Comparison of ENCODE assay signal across 22 cellular contexts in genomic region chr2:61750624-61751023, GRCh38.
DNase-seq lines count a peak whose midpoint lies in the region; TF ChIP-seq lines count a peak whose summit lies in the region.
"Had no signal": no experiment of that assay in that cellular context is flagged by ENCODE, and none has a peak within 500 bp of the region (broad histone marks: within the 10 kb centered on the region; RNA-seq: fewer than 3 reads in every experiment).

No MANE protein-coding gene starts in this region.

- H3K4me3 Mint-ChIP-seq in CD4-positive, alpha-beta memory T cell, result no peak overlapping the region
- H3K4me3 Mint-ChIP-seq: brain; natural killer cell treated with Interleukin-12 subunit alpha and Interleukin-12 subunit beta and Interleukin-15 and Interleukin-18, amount 100 ng/mL, for 72 hours; stimulated activated naive CD8-positive, alpha-beta T cell treated with anti-CD3 and anti-CD28 coated beads, Interleukin-15, Interleukin-2, amounts not matched to agents 100 ng/mL and 50 ng/mL, for 24 hours had no signal

- H3K4me3 ChIP-seq in choroid plexus epithelial cell (ENCODE audit: low read depth, low read length), result no peak overlapping the region
- no peak overlapping the region for H3K4me3 ChIP-seq in CD4-positive, alpha-beta memory T cell (ENCODE audit: low read length in 2 of 2)
- H3K4me3 ChIP-seq: dorsolateral prefrontal cortex, esophagus muscularis mucosa, GM12878, lower lobe of right lung had no signal

- no peak for TF ChIP-seq CTCF in choroid plexus epithelial cell (conservative IDR thresholded peaks at IDR 0.05; ENCODE audit: low read depth, low read length)

- peaks cover 0 to 3% of the 10 kb centered on the region in 2 donors for H3K9me3 ChIP-seq in CD4-positive, alpha-beta memory T cell (ENCODE audit: control insufficient read depth in 1 of 2, low read length in 2 of 2)

- peaks cover 0 to 4% of the 10 kb centered on the region in 2 donors for H3K27me3 Mint-ChIP-seq in CD4-positive, alpha-beta memory T cell
- H3K27me3 Mint-ChIP-seq: stimulated activated naive CD8-positive, alpha-beta T cell treated with anti-CD3 and anti-CD28 coated beads, Interleukin-15, Interleukin-2, amounts not matched to agents 100 ng/mL and 50 ng/mL, for 24 hours had no signal

- H3K36me3 ChIP-seq in CD4-positive, alpha-beta memory T cell (ENCODE audit: insufficient read depth, low read length), result no peaks in the 10 kb centered on the region
- H3K36me3 ChIP-seq: esophagus muscularis mucosa, lower lobe of right lung had no signal

- no peaks in the 10 kb centered on the region for H3K4me1 Mint-ChIP-seq in CD4-positive, alpha-beta memory T cell
- H3K4me1 Mint-ChIP-seq: brain had no signal

- no peaks in the 10 kb centered on the region for H3K4me1 ChIP-seq in CD4-positive, alpha-beta memory T cell (ENCODE audit: insufficient read depth, low read length)
- H3K4me1 ChIP-seq: Caco-2, lower lobe of right lung had no signal

- H3K27ac ChIP-seq in CD4-positive, alpha-beta memory T cell (ENCODE audit: low read depth, low read length), result no peak overlapping the region
- H3K27ac ChIP-seq: esophagus muscularis mucosa, KMS-11, lower lobe of right lung had no signal

- DNase-seq in AG08395 (ENCODE audit: low spot score) (peak; percentile 23), LHCN-M2 (ENCODE audit: low read depth) (peak; percentile 40), choroid plexus epithelial cell (ENCODE audit: low read depth) (peak; percentile 80), kidney tubule cell (ENCODE audit: low spot score) (peak; percentile 15), NCI-H2081 treated with DMSO at 0.1 percent for 48 hours (lab: John Stamatoyannopoulos, UW) (no peak), NCI-H1092 treated with DMSO at 0.1 percent for 48 hours (lab: John Stamatoyannopoulos, UW) (no peak)
- no peak for DNase-seq in stimulated activated naive CD4-positive, alpha-beta T cell (lab: John Stamatoyannopoulos, UW)
- no peak for DNase-seq in CD4-positive, alpha-beta memory T cell
- DNase-seq: activated CD8-positive, alpha-beta memory T cell treated with anti-CD3 and anti-CD28 coated beads, Interleukin-2, amount 50 U/mL, for 4 hours; activated gamma-delta T cell treated with Interleukin-2 at 50 U/mL for 16 hours; Caco-2; dorsolateral prefrontal cortex; lower lobe of right lung; NCI-H1436 treated with DMSO at 0.1 percent for 48 hours; SIG-M5; stimulated activated CD4-positive, alpha-beta T cell treated with anti-CD3 and anti-CD28 coated beads, Interleukin-15, amount 100 ng/mL, for 24 hours had no signal

- POLR2A ChIA-PET in CD4-positive, alpha-beta memory T cell (lab: Charles Lee; ENCODE audit: partially characterized antibody), result no interaction called here

- H3K36me3 Mint-ChIP-seq in CD4-positive, alpha-beta memory T cell, result peaks cover 0 to 2% of the 10 kb centered on the region in 2 donors
- H3K36me3 Mint-ChIP-seq: natural killer cell treated with Interleukin-12 subunit alpha and Interleukin-12 subunit beta and Interleukin-15 and Interleukin-18, amount 100 ng/mL, for 72 hours had no signal

- H3K27ac Mint-ChIP-seq in CD4-positive, alpha-beta memory T cell, result peak overlapping the region in 1 of 7 donors; percentile 37
- H3K27ac Mint-ChIP-seq: natural killer cell treated with Interleukin-12 subunit alpha and Interleukin-12 subunit beta and Interleukin-15 and Interleukin-18, amount 100 ng/mL, for 72 hours; stimulated activated naive CD8-positive, alpha-beta T cell treated with anti-CD3 and anti-CD28 coated beads, Interleukin-15, Interleukin-2, amounts not matched to agents 100 ng/mL and 50 ng/mL, for 24 hours had no signal

- intact Hi-C loops in CD4-positive, alpha-beta memory T cell (cut with micrococcal nuclease), result no loop called here

- CTCF ChIA-PET in CD4-positive, alpha-beta memory T cell (lab: Charles Lee; ENCODE audit: partially characterized antibody), result no interaction called here

- no peaks in the 10 kb centered on the region for H3K27me3 ChIP-seq in CD4-positive, alpha-beta memory T cell (ENCODE audit: insufficient read depth, low read length)
- H3K27me3 ChIP-seq: dorsolateral prefrontal cortex, esophagus muscularis mucosa had no signal

- peaks cover 0 to 12% (median 7%) of the 10 kb centered on the region in 8 donors for H3K9me3 Mint-ChIP-seq in CD4-positive, alpha-beta memory T cell
- H3K9me3 Mint-ChIP-seq: natural killer cell treated with Interleukin-12 subunit alpha and Interleukin-12 subunit beta and Interleukin-15 and Interleukin-18, amount 100 ng/mL, for 72 hours had no signal

Comparison
In these comparisons a context has a peak if more than half of its experiments do, and no peak if none do; other contexts are left out.
1. DNase-seq: peak in AG08395 (single experiment), LHCN-M2 (single experiment), choroid plexus epithelial cell (single experiment) and kidney tubule cell (single experiment); none in NCI-H2081 treated with DMSO at 0.1 percent for 48 hours (single experiment), NCI-H1092 treated with DMSO at 0.1 percent for 48 hours (single experiment), stimulated activated naive CD4-positive, alpha-beta T cell (0 of 6) and CD4-positive, alpha-beta memory T cell (0 of 5).